ENCODE assay signal across 1 cellular context in genomic region chr17:510223-510917, GRCh38.
TF ChIP-seq lines count a peak whose summit lies in the region.

No MANE protein-coding gene starts in this region.

TF ChIP-seq in HepG2, 621 proteins besides CTCF, POLR2A, EP300 and RAD21 (continued from another document):
- no peak for TF ChIP-seq ZNF142 (CRISPR knock-in tag; IDR thresholded peaks at IDR 0.05)
- TF ChIP-seq HNRNPUL1 (IDR thresholded peaks at IDR 0.05; ENCODE audit: low read depth, low read length): no peak
- TF ChIP-seq ZEB1 (IDR thresholded peaks at IDR 0.05; ENCODE audit: insufficient replicate concordance, low read depth): no peak
- no peak for TF ChIP-seq FOXC1 (CRISPR knock-in tag; IDR thresholded peaks at IDR 0.05; ENCODE audit: borderline replicate concordance)
